ENCODE assay signal across 1 cellular context in the genomic region with DNA sequence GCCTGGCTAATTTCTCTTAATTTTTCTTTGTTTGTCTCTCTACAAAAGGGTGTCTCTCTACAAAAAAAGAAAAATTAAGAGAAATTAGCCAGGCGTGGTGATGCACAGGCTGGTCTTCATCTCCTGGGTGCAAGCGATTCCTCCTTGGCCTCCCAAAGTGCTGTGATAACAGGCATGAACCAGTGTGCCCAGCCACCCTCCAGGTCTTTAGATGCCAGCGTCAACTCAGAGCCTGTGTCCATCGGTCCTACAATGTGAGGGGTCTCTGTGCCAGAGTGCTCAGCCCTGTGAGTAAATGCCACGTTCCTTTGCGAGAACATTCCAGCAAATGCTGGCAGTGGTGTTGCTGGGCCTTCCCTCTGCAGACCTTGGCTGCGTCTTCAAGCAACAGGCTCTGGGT.
TF ChIP-seq lines count a peak whose summit lies in the region.

No MANE protein-coding gene starts in this region.

TF ChIP-seq in IMR-90, 13 proteins besides CTCF, POLR2A, EP300 and RAD21:
- no peak for TF ChIP-seq NFE2L2 (IDR thresholded peaks at IDR 0.05; ENCODE audit: low read depth, low read length)
- no peak for TF ChIP-seq MAZ (IDR thresholded peaks at IDR 0.05; ENCODE audit: borderline replicate concordance, low read depth, low read length)
- TF ChIP-seq CEBPB (IDR thresholded peaks at IDR 0.05; ENCODE audit: low read depth, low read length), result no peak
- no peak for TF ChIP-seq MAFK (IDR thresholded peaks at IDR 0.05; ENCODE audit: low read depth, low read length)
- TF ChIP-seq CHD1 (IDR thresholded peaks at IDR 0.05; ENCODE audit: low read depth, low read length), result no peak
- TF ChIP-seq BHLHE40 (IDR thresholded peaks at IDR 0.05; ENCODE audit: low read depth, low read length), result no peak
